ENCODE assay signal across 11 cellular contexts in genomic region chr5:157130933-157131332, GRCh38. TPM values are rescaled to one million over a fixed set of nuclear protein-coding genes. Genes with fewer than 3 reads are reported as not detected.
A peak's percentile ranks its signal among the peaks of the same experiment; 100 is the strongest.
DNase-seq lines count a peak whose midpoint lies in the region; ATAC-seq lines count a peak whose summit lies in the region.
"Had no signal": no experiment of that assay in that cellular context is flagged by ENCODE, and none has a peak within 500 bp of the region (broad histone marks: within the 10 kb centered on the region; RNA-seq: fewer than 3 reads in every experiment).

No MANE protein-coding gene starts in this region.

- H3K18ac ChIP-seq in trophoblast cell (ENCODE audit: low read length), result no peak overlapping the region

- no CpG with 5 or more reads among the region's 7 CpGs for WGBS in trophoblast cell (ENCODE audit: extremely low coverage, insufficient coverage, insufficient read length)

- no peak overlapping the region for H2BK12ac ChIP-seq in trophoblast cell (ENCODE audit: low read length)

- H2BK5ac ChIP-seq in trophoblast cell (ENCODE audit: low read depth, low read length, poor library complexity), result no peak overlapping the region

- no peak overlapping the region for H3K23ac ChIP-seq in trophoblast cell (ENCODE audit: low read length)

- H3K79me2 ChIP-seq in trophoblast cell (ENCODE audit: control insufficient read depth, insufficient read depth, low read length, poor library complexity), result no peaks in the 10 kb centered on the region

- peaks cover 2% of the 10 kb centered on the region for H3K36me3 Mint-ChIP-seq in T-helper 17 cell (ENCODE audit: low read depth)
- H3K36me3 Mint-ChIP-seq: activated CD4-positive, alpha-beta memory T cell treated with anti-CD3 and anti-CD28 coated beads for 36 hours had no signal

- H3K36me3 ChIP-seq in trophoblast cell (ENCODE audit: control insufficient read depth in 1 of 2, insufficient read depth in 2 of 2, low read length in 2 of 2), result no peaks in the 10 kb centered on the region

- ATAC-seq in HG03469 (IDR thresholded peaks at IDR 0.05; ENCODE audit: unreplicated experiment), result peak; percentile 51
- no peak for ATAC-seq in T-helper 17 cell
- no peak for ATAC-seq in HG02798 (IDR thresholded peaks at IDR 0.05; ENCODE audit: poor library complexity, unreplicated experiment)

- no peaks in the 10 kb centered on the region for H3K4me1 ChIP-seq in trophoblast cell (ENCODE audit: control insufficient read depth in 1 of 2, insufficient read depth in 2 of 2, low read length in 2 of 2)

- no peak overlapping the region for H3K4me2 ChIP-seq in trophoblast cell (ENCODE audit: low read length)

- no peak overlapping the region for H3K9ac ChIP-seq in trophoblast cell (ENCODE audit: low read length)

- no peak overlapping the region for H2BK120ac ChIP-seq in trophoblast cell (ENCODE audit: insufficient read depth, low read length, poor library complexity)

- H3K4me3 Mint-ChIP-seq in T-helper 17 cell, result no peak overlapping the region
- H3K4me3 Mint-ChIP-seq: activated CD4-positive, alpha-beta memory T cell treated with anti-CD3 and anti-CD28 coated beads for 36 hours had no signal

- no peak overlapping the region for H4K8ac ChIP-seq in trophoblast cell (ENCODE audit: low read depth, low read length)

- no peaks in the 10 kb centered on the region for H3K27me3 Mint-ChIP-seq in T-helper 17 cell
- H3K27me3 Mint-ChIP-seq: activated CD4-positive, alpha-beta memory T cell treated with anti-CD3 and anti-CD28 coated beads for 36 hours had no signal

- H3K4me1 Mint-ChIP-seq in T-helper 17 cell, result peaks cover 8% of the 10 kb centered on the region

- no peak overlapping the region for H3K14ac ChIP-seq in trophoblast cell (ENCODE audit: low read length)

- H4K91ac ChIP-seq in trophoblast cell (ENCODE audit: low read depth, low read length), result no peak overlapping the region

- no peak overlapping the region for H2AK5ac ChIP-seq in trophoblast cell (ENCODE audit: low read length)

- H3K27ac Mint-ChIP-seq in T-helper 17 cell, result peak overlapping the region; percentile 34
- H3K27ac Mint-ChIP-seq: activated CD4-positive, alpha-beta memory T cell treated with anti-CD3 and anti-CD28 coated beads for 36 hours had no signal

- DNase-seq in NCI-H82 (lab: John Stamatoyannopoulos, UW) (peak; percentile 30), NCI-H82 treated with DMSO at 0.1 percent for 48 hours (lab: John Stamatoyannopoulos, UW; ENCODE audit: unreplicated experiment) (no peak), T-helper 17 cell (no peak), trophoblast cell (peak; percentile 76), dermis blood vessel endothelial cell (no peak)
- DNase-seq in activated effector memory CD4-positive, alpha-beta T cell treated with anti-CD3 and anti-CD28 coated beads, Interleukin-2, amount 50 U/mL, for 16 hours, result no peak
- DNase-seq: activated CD4-positive, alpha-beta memory T cell treated with anti-CD3 and anti-CD28 coated beads for 36 hours; NCI-H774 had no signal

- no peaks in the 10 kb centered on the region for H3K27me3 ChIP-seq in trophoblast cell (ENCODE audit: insufficient read depth, low read length)

- H3K9me3 ChIP-seq in T-helper 17 cell (ENCODE audit: control insufficient read depth, low read length, poor library complexity, severe bottlenecking), result no peaks in the 10 kb centered on the region
- H3K9me3 ChIP-seq in trophoblast cell (ENCODE audit: insufficient read depth, low read depth, low read length), result no peaks in the 10 kb centered on the region

- H3K79me1 ChIP-seq in trophoblast cell (ENCODE audit: low read length), result no peaks in the 10 kb centered on the region

- H3K4me3 ChIP-seq in trophoblast cell (ENCODE audit: low read depth, low read length), result no peak overlapping the region

- H3K27ac ChIP-seq in trophoblast cell (ENCODE audit: low read depth, low read length), result no peak overlapping the region

- no peak overlapping the region for H3K4ac ChIP-seq in trophoblast cell (ENCODE audit: low read depth, low read length)

- H4K12ac ChIP-seq in trophoblast cell (ENCODE audit: low read depth, low read length), result no peak overlapping the region

- no peak overlapping the region for H2AFZ ChIP-seq in trophoblast cell (ENCODE audit: insufficient read depth, low read length, poor library complexity)

RNA-seq across cellular contexts. Expression of gene MED7, which starts 11.7 kb away (rescaled TPM):
- total RNA-seq in T-helper 17 cell, result 1 to 10 TPM; 6.3 to 7.8 TPM
- 8.6 and 8.9 TPM in 2 replicates for polyA plus RNA-seq in trophoblast cell (2013)
- 7.7 and 7.8 TPM in 2 replicates for total RNA-seq in dermis blood vessel endothelial cell

RNA-seq across cellular contexts. Expression of gene HAVCR2, which starts 22.1 kb away (rescaled TPM):
- total RNA-seq in T-helper 17 cell, result 1 to 10 TPM; 2.3 to 2.7 TPM
- 0.60 and 0.67 TPM in 2 replicates for polyA plus RNA-seq in trophoblast cell (2013)
- total RNA-seq in dermis blood vessel endothelial cell, result under 0.01 and 0.09 TPM in 2 replicates
- polyA plus RNA-seq: AG04450 had no signal

RNA-seq across cellular contexts. Expression of gene GARIN3, which starts 35.1 kb away (rescaled TPM):
- total RNA-seq in T-helper 17 cell (not detected), dermis blood vessel endothelial cell (not detected in 2 replicates)
- not detected in 2 replicates for polyA plus RNA-seq in trophoblast cell (2013)
- polyA plus RNA-seq: AG04450 had no signal

RNA-seq across cellular contexts. Expression of gene ITK, which starts 49.7 kb away (rescaled TPM):
- total RNA-seq in T-helper 17 cell (100 to 1,000 TPM; 235 to 319 TPM), dermis blood vessel endothelial cell (not detected in 2 replicates)
- polyA plus RNA-seq in trophoblast cell (2013), result not detected in 2 replicates
- polyA plus RNA-seq: AG04450 had no signal

Comparison
In these comparisons a context has a peak if more than half of its experiments do, and no peak if none do; other contexts are left out.
1. DNase-seq: peak in NCI-H82 (single experiment) and trophoblast cell (2 of 2); none in NCI-H82 treated with DMSO at 0.1 percent for 48 hours (single experiment), T-helper 17 cell (0 of 3), activated effector memory CD4-positive, alpha-beta T cell treated with anti-CD3 and anti-CD28 coated beads, Interleukin-2, amount 50 U/mL, for 16 hours (single experiment) and dermis blood vessel endothelial cell (single experiment).